ENCODE assay signal across 14 cellular contexts in the genomic region with DNA sequence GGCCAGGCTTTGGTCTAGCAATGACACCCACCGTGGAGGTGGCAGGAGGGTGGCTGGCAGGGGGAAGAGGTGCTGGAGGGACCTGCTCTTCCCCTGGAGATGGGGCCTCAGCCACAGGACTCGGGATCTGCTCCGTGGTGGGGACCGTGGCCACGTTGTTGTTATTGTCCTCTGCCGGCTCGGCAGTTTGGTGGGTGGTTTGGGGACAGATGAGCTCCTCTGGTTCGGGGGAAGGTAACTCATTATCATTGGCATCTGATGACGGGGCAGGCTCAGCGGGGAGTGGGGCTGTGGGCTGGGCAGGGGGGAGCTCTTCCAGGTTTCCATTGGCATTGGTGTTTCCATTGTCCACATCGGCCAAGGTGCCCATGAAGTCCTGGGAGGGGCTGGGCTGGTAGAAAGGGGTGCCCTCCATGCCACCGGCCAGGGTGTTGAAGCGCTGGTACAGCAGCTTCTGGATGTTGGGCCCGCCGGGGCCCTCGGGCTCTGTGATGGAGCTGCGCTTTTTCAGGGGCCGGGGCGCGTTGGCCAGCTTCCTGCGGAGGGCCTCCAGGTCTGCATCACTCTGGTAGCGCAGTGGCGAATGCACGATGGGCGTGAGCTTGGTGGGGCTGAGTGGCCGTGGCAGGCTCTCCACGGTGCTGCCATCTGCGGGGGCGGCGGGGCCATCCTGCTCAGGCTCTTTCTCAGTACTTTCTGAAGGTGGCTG.
"Had no signal": no experiment of that assay in that cellular context is flagged by ENCODE, and none has a peak within 500 bp of the region (broad histone marks: within the 10 kb centered on the region; RNA-seq: fewer than 3 reads in every experiment).

No MANE protein-coding gene starts in this region.

- H3K27ac ChIP-seq: epithelial cell of prostate, hepatocyte, lower lobe of right lung, right lobe of liver had no signal

- H3K27me3 ChIP-seq: hepatocyte, right lobe of liver had no signal

- H3K4me3 ChIP-seq: hepatocyte, lower lobe of right lung, right lobe of liver had no signal

- DNase-seq: activated CD4-positive, alpha-beta T cell treated with anti-CD3 and anti-CD28 coated beads for 48 hours; activated T-cell treated with anti-CD3 and anti-CD28 coated beads for 4 hours; amniotic stem cell; effector CD4-positive, alpha-beta T cell; kidney glomerular epithelial cell; lower lobe of right lung; naive thymus-derived CD4-positive, alpha-beta T cell; stimulated activated CD4-positive, alpha-beta T cell treated with anti-CD3 and anti-CD28 coated beads, Interleukin-12 subunit alpha, Interleukin-12 subunit beta, amount 100 ng/mL, for 4 hours; stimulated activated naive CD4-positive, alpha-beta T cell had no signal

- H3K9me3 ChIP-seq: lower lobe of right lung, right lobe of liver had no signal

- ATAC-seq: activated naive CD4-positive, alpha-beta T cell treated with anti-CD3 and anti-CD28 coated beads, Interleukin-2, amount 50 U/mL, for 72 hours; lower lobe of right lung; naive thymus-derived CD4-positive, alpha-beta T cell; right lobe of liver; SK-N-SH treated with all-trans-retinoic acid at 6 μM for 48 hours had no signal
